8 cellular contexts compared by ENCODE assay signal in genomic region chr18:49459404-49460171, GRCh38. TPM values are rescaled to one million over a fixed set of nuclear protein-coding genes. Genes with fewer than 3 reads are reported as not detected.
A peak's percentile ranks its signal among the peaks of the same experiment; 100 is the strongest.
DNase-seq lines count a peak whose midpoint lies in the region; ATAC-seq, FAIRE-seq and TF ChIP-seq lines count a peak whose summit lies in the region.

No MANE protein-coding gene starts in this region.

- peak overlapping the region; percentile 85 for H2AFZ ChIP-seq in OCI-LY3 (ENCODE audit: low read depth, low read length)
- peak overlapping the region; percentile 84 for H2AFZ ChIP-seq in K562 (ENCODE audit: low read depth, low read length)

- H3K4me2 ChIP-seq in OCI-LY3 (ENCODE audit: low read length) (peak overlapping the region; percentile 90), K562 (ENCODE audit: insufficient read depth, low read length) (peak overlapping the region; percentile 81)

- intact Hi-C loops in K562 (cut with micrococcal nuclease): no loop called here

- TF ChIP-seq EP300 in K562 (IDR thresholded peaks at IDR 0.05; ENCODE audit: low read length): no peak

- H3K27ac ChIP-seq in OCI-LY3 (ENCODE audit: low read length): no peak overlapping the region
- peak overlapping the region; percentile 69; the same call in 2 of the 3 replicates for H3K27ac ChIP-seq in K562 (ENCODE audit: extremely low read depth, low read depth, low read length)
- peak overlapping the region; percentile 84 for H3K27ac ChIP-seq in layer of hippocampus (ENCODE audit: low read depth, low read length)

- ATAC-seq in GM21576 (IDR thresholded peaks at IDR 0.05; ENCODE audit: unreplicated experiment): peak; percentile 31
- ATAC-seq in K562: peak; percentile 15; the same call in 2 of the 3 replicates

- TF ChIP-seq POLR2A in K562 (conservative IDR thresholded peaks at IDR 0.05): no peak

- no peaks in the 10 kb centered on the region for H3K9me1 ChIP-seq in K562 (ENCODE audit: control insufficient read depth, insufficient read depth, low read length)

- DNase-seq in COR-L47 (lab: John Stamatoyannopoulos, UW) (peak; percentile 23), K562 (ENCODE audit: extremely low read depth in 1 of 4, low spot score in 3 of 4) (peak in 2 of 4 experiments; percentile 10 to 19), RCC 7860 (ENCODE audit: low spot score) (no peak)
- DNase-seq in stimulated activated CD4-positive, alpha-beta T cell treated with anti-CD3 and anti-CD28 coated beads, TNF-alpha, amount 100 ng/mL, for 48 hours (ENCODE audit: low read depth in 3 of 3): peak; percentile 1 to 25 (median 9)
- no peak for DNase-seq in central memory CD4-positive, alpha-beta T cell

- H3K9me3 ChIP-seq in OCI-LY3 (ENCODE audit: insufficient read depth, low read length) (no peaks in the 10 kb centered on the region), K562 (replicated peaks; ENCODE audit: control insufficient read depth, insufficient read depth, low read depth, low read length) (no peaks in the 10 kb centered on the region)

- no peaks in the 10 kb centered on the region for H3K27me3 ChIP-seq in OCI-LY3 (ENCODE audit: low read depth, low read length)
- H3K27me3 ChIP-seq in K562 (ENCODE audit: control insufficient read depth in 2 of 2, insufficient read depth in 2 of 2, low read length in 2 of 2): no peaks in the 10 kb centered on the region
- H3K27me3 ChIP-seq in layer of hippocampus (ENCODE audit: control insufficient read depth, insufficient read depth, low read length): no peaks in the 10 kb centered on the region

- 5% methylated on average over 9 of the region's 16 CpGs for WGBS in K562 (ENCODE audit: insufficient coverage, low coverage, missing lambda C conversion rate)

- POLR2A ChIA-PET in K562 (lab: Yijun Ruan, JAX): interaction anchor here (0.6 to 1.2 kb wide), 6 partner anchors 9 to 631 kb away, joined by 3 to 4 read pairs (median 4); no protein-coding TSS in a partner anchor

- peaks cover 4% of the 10 kb centered on the region for H3K36me3 ChIP-seq in OCI-LY3 (replicated peaks; ENCODE audit: low read depth, low read length)
- peaks cover 3% of the 10 kb centered on the region; the same call in 1 of the 3 replicates for H3K36me3 ChIP-seq in K562 (ENCODE audit: control insufficient read depth, insufficient read depth, low read length)

- no peak for TF ChIP-seq RAD21 in K562 (CRISPR knock-in tag; conservative IDR thresholded peaks at IDR 0.05 in 1 of 2, IDR thresholded peaks at IDR 0.05 in 1 of 2)

- H3K4me1 ChIP-seq in OCI-LY3 (ENCODE audit: low read length) (peaks cover 17% of the 10 kb centered on the region), K562 (replicated peaks in 1 of 2; ENCODE audit: control insufficient read depth in 2 of 2, insufficient read depth in 2 of 2, low read length in 2 of 2) (peaks cover 4 to 9% of the 10 kb centered on the region in 2 experiments; a peak in 4 of 5 replicates)

- peak overlapping the region; percentile 88 for H3K9ac ChIP-seq in OCI-LY3 (ENCODE audit: low read length)
- H3K9ac ChIP-seq in K562 (ENCODE audit: insufficient read depth in 1 of 2, low read depth in 2 of 2, low read length in 2 of 2): peak overlapping the region; percentile 78 to 96

- CTCF ChIA-PET in K562 (lab: Yijun Ruan, JAX; ENCODE audit: low intra/inter-chr PET ratio): no interaction called here

- H3K4me3 ChIP-seq in OCI-LY3 (ENCODE audit: low read length) (peak overlapping the region; percentile 81), K562 (peak overlapping the region; percentile 92)

- H3K79me2 ChIP-seq in OCI-LY3 (ENCODE audit: low read length): peaks cover 56% of the 10 kb centered on the region
- H3K79me2 ChIP-seq in K562 (ENCODE audit: control insufficient read depth, insufficient read depth, low read length): peaks cover 45% of the 10 kb centered on the region

- BruUV-seq in K562 (replicated peaks; lab: Mats Ljungman, UMichigan): no TSS peak

- H4K20me1 ChIP-seq in OCI-LY3 (ENCODE audit: insufficient read depth, low read length) (peaks cover 28% of the 10 kb centered on the region), K562 (replicated peaks; ENCODE audit: control insufficient read depth, insufficient read depth, low read length) (no peaks in the 10 kb centered on the region)

- FAIRE-seq in K562 (lab: Jason Lieb, UNC): peak; percentile 68
- FAIRE-seq in RCC 7860 (lab: Jason Lieb, UNC): no peak

- in situ Hi-C loops in K562 (cut with MboI): no loop called here

- TF ChIP-seq CTCF in OCI-LY3 (IDR thresholded peaks at IDR 0.05; ENCODE audit: low read depth, low read length) (no peak), K562 (IDR thresholded peaks at IDR 0.05 in 2 of 3, conservative IDR thresholded peaks at IDR 0.05 in 1 of 3; ENCODE audit: insufficient read depth in 2 of 3, low read depth in 1 of 3, low read length in 3 of 3) (no peak)

TF ChIP-seq in K562, 482 proteins besides CTCF, POLR2A, EP300 and RAD21 (continues in another document):
- no peak for TF ChIP-seq FOSL1 (tag; conservative IDR thresholded peaks at IDR 0.05)
- no peak for TF ChIP-seq HBP1 (CRISPR knock-in tag; IDR thresholded peaks at IDR 0.05)

RNA-seq across cellular contexts. Expression of gene DYM, which starts 0.9 kb away (rescaled TPM):
- 77.7 and 126 TPM in 2 replicates for total RNA-seq in K562 (2011; cell fraction: chromatin; rRNA removed; ENCODE audit: low replicate concordance)
- total RNA-seq in K562 (2011; cell fraction: nucleolus; rRNA removed): 56.0 and 58.8 TPM in 2 replicates
- total RNA-seq in K562 (2011; cell fraction: nucleoplasm; rRNA removed): 42.7 and 53.3 TPM in 2 replicates
- total RNA-seq in K562 (2014; rRNA removed) (29.4 and 51.0 TPM in 2 replicates), K562 (2014; rRNA removed; fragmentation: Illumina TruSeq; extraction: Trizol) (23.9 and 29.3 TPM in 2 replicates), K562 (2015; rRNA removed; fragmentation: Illumina TruSeq; extraction: Trizol) (22.3 and 28.7 TPM in 2 replicates), K562 (2021) (40.3 and 42.4 TPM in 2 replicates)
- polyA plus RNA-seq in K562 (2011; rRNA removed) (60.0 and 66.2 TPM in 2 replicates), K562 (2014; fragmentation: Illumina TruSeq; extraction: Trizol) (18.3 and 22.5 TPM in 2 replicates), K562 (2014; fragmentation: Nextera tagmentation; extraction: Ambion mirVana) (1 to 10 TPM; 5.2 to 8.4 TPM), K562 (2014; rRNA removed) (18.9 and 23.3 TPM in 2 replicates)
- 23.0 and 31.2 TPM in 2 replicates for polyA plus RNA-seq in K562 (2011; cell fraction: cytosol; rRNA removed)
- 27.0 and 29.3 TPM in 2 replicates for polyA plus RNA-seq in K562 (2011; cell fraction: nucleus; rRNA removed)
- 18.6 and 57.1 TPM in 2 replicates for polyA plus RNA-seq in K562 (2012)
- polyA minus RNA-seq in K562 (2011; rRNA and poly(A)+ RNA removed): 64.2 and 82.7 TPM in 2 replicates
- polyA minus RNA-seq in K562 (2011; cell fraction: cytosol; rRNA and poly(A)+ RNA removed): 32.9 and 33.6 TPM in 2 replicates
- polyA minus RNA-seq in K562 (2011; cell fraction: nucleus; rRNA and poly(A)+ RNA removed): 81.0 and 89.4 TPM in 2 replicates

RNA-seq across cellular contexts. Expression of gene C18orf32, which starts 27.4 kb away (rescaled TPM):
- 5.0 and 10.9 TPM in 2 replicates for total RNA-seq in K562 (2011; cell fraction: chromatin; rRNA removed; ENCODE audit: low replicate concordance)
- 4.2 and 5.0 TPM in 2 replicates for total RNA-seq in K562 (2011; cell fraction: nucleolus; rRNA removed)
- total RNA-seq in K562 (2011; cell fraction: nucleoplasm; rRNA removed): 6.8 and 14.1 TPM in 2 replicates
- total RNA-seq in K562 (2014; rRNA removed) (8.5 and 9.6 TPM in 2 replicates), K562 (2014; rRNA removed; fragmentation: Illumina TruSeq; extraction: Trizol) (20.1 and 25.8 TPM in 2 replicates), K562 (2015; rRNA removed; fragmentation: Illumina TruSeq; extraction: Trizol) (10.5 and 14.3 TPM in 2 replicates), K562 (2021) (20.4 and 23.2 TPM in 2 replicates)
- polyA plus RNA-seq in K562 (2011; rRNA removed) (11.5 and 18.7 TPM in 2 replicates), K562 (2014; fragmentation: Illumina TruSeq; extraction: Trizol) (17.6 and 21.2 TPM in 2 replicates), K562 (2014; fragmentation: Nextera tagmentation; extraction: Ambion mirVana) (10 to 100 TPM; 30.1 to 35.0 TPM), K562 (2014; rRNA removed) (28.8 and 32.5 TPM in 2 replicates)
- 10.0 and 11.9 TPM in 2 replicates for polyA plus RNA-seq in K562 (2011; cell fraction: cytosol; rRNA removed)
- polyA plus RNA-seq in K562 (2011; cell fraction: nucleus; rRNA removed): 3.9 and 6.2 TPM in 2 replicates
- polyA plus RNA-seq in K562 (2012): 12.6 and 22.2 TPM in 2 replicates
- 1.6 and 2.2 TPM in 2 replicates for polyA minus RNA-seq in K562 (2011; rRNA and poly(A)+ RNA removed)
- polyA minus RNA-seq in K562 (2011; cell fraction: cytosol; rRNA and poly(A)+ RNA removed): 2.4 and 4.2 TPM in 2 replicates
- polyA minus RNA-seq in K562 (2011; cell fraction: nucleus; rRNA and poly(A)+ RNA removed): 1.5 and 3.1 TPM in 2 replicates

RNA-seq across cellular contexts. Expression of gene RPL17, which starts 32.7 kb away (rescaled TPM):
- total RNA-seq in K562 (2011; cell fraction: chromatin; rRNA removed; ENCODE audit: low replicate concordance): 447 and 823 TPM in 2 replicates
- total RNA-seq in K562 (2011; cell fraction: nucleolus; rRNA removed): 475 and 541 TPM in 2 replicates
- total RNA-seq in K562 (2011; cell fraction: nucleoplasm; rRNA removed): 825 and 1,264 TPM in 2 replicates
- total RNA-seq in K562 (2014; rRNA removed) (1,802 and 1,882 TPM in 2 replicates), K562 (2014; rRNA removed; fragmentation: Illumina TruSeq; extraction: Trizol) (2,908 and 3,069 TPM in 2 replicates), K562 (2015; rRNA removed; fragmentation: Illumina TruSeq; extraction: Trizol) (2,586 and 2,715 TPM in 2 replicates), K562 (2021) (1,616 and 1,743 TPM in 2 replicates)
- polyA plus RNA-seq in K562 (2011; rRNA removed) (3,820 and 3,853 TPM in 2 replicates), K562 (2014; fragmentation: Illumina TruSeq; extraction: Trizol) (2,347 and 2,369 TPM in 2 replicates), K562 (2014; fragmentation: Nextera tagmentation; extraction: Ambion mirVana) (1,000 to 10,000 TPM; 1,742 to 1,931 TPM), K562 (2014; rRNA removed) (2,595 and 2,810 TPM in 2 replicates)
- polyA plus RNA-seq in K562 (2011; cell fraction: cytosol; rRNA removed): 1,711 and 3,017 TPM in 2 replicates
- 903 and 1,882 TPM in 2 replicates for polyA plus RNA-seq in K562 (2011; cell fraction: nucleus; rRNA removed)
- polyA plus RNA-seq in K562 (2012): 3,078 and 3,615 TPM in 2 replicates
- polyA minus RNA-seq in K562 (2011; rRNA and poly(A)+ RNA removed): 1,907 and 2,118 TPM in 2 replicates
- polyA minus RNA-seq in K562 (2011; cell fraction: cytosol; rRNA and poly(A)+ RNA removed): 464 and 522 TPM in 2 replicates
- polyA minus RNA-seq in K562 (2011; cell fraction: nucleus; rRNA and poly(A)+ RNA removed): 222 and 477 TPM in 2 replicates

Comparison
In these comparisons a context has a peak if more than half of its experiments do, and no peak if none do; other contexts are left out.
1. DNase-seq: peak in COR-L47 (single experiment) and stimulated activated CD4-positive, alpha-beta T cell treated with anti-CD3 and anti-CD28 coated beads, TNF-alpha, amount 100 ng/mL, for 48 hours (3 of 3); none in RCC 7860 (single experiment) and central memory CD4-positive, alpha-beta T cell (single experiment).